1 cellular context compared by ENCODE assay signal in the genomic region with DNA sequence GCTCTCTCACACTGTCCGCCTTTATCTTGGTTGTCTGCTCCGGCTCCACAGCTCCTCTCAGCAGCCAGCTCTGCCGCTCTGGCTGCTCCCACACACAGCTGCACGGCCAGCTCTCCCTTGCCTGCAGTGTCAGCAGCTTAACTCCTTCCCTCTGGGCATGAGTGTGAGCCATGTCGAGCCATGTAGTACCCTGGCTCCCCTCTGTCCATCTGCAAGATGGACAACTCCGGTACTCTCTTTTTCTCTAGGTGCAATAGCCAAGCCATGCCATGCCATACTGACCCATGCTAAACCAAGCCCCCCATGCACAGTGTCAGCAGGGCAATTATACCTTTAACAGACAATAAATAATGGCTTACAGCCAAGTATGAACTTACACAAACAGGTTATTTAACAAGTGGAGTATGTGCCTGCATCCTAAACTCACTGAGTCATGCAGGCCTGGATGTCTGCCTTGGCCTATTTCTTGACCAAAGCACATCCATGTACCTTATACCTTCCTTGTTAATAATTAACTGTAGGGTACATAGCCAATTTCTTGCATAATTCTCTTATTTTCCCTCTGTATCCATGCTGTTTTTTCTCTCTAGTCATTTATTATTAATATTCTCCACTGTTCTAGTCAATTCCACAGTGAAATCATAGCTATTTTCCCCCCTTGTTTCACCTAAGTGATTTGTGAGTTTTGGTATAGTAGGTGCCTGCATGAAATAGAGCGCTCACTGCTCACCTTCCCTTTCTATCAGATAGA.
A peak's percentile ranks its signal among the peaks of the same experiment; 100 is the strongest.
TF ChIP-seq lines count a peak whose summit lies in the region.

No MANE protein-coding gene starts in this region.

TF ChIP-seq in HepG2, 621 proteins besides CTCF, POLR2A, EP300 and RAD21 (continued from another document and continues in another):
- TF ChIP-seq, protein P1, sequence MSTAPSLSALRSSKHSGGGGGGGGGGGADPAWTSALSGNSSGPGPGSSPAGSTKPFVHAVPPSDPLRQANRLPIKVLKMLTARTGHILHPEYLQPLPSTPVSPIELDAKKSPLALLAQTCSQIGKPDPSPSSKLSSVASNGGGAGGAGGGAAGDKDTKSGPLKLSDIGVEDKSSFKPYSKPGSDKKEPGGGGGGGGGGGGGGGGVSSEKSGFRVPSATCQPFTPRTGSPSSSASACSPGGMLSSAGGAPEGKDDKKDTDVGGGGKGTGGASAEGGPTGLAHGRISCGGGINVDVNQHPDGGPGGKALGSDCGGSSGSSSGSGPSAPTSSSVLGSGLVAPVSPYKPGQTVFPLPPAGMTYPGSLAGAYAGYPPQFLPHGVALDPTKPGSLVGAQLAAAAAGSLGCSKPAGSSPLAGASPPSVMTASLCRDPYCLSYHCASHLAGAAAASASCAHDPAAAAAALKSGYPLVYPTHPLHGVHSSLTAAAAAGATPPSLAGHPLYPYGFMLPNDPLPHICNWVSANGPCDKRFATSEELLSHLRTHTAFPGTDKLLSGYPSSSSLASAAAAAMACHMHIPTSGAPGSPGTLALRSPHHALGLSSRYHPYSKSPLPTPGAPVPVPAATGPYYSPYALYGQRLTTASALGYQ (CRISPR knock-in tag; IDR thresholded peaks at IDR 0.05): 0 out of 2 replicates have a peak, but pooled peaks have one; percentile 48
- TF ChIP-seq ZNF335 (CRISPR knock-in tag; IDR thresholded peaks at IDR 0.05): no peak
- TF ChIP-seq GZF1 (CRISPR knock-in tag; IDR thresholded peaks at IDR 0.05): no peak
- no peak for TF ChIP-seq ZNF256 (CRISPR knock-in tag; conservative IDR thresholded peaks at IDR 0.05)
- no peak for TF ChIP-seq ZNF549 (CRISPR knock-in tag; IDR thresholded peaks at IDR 0.05)
- TF ChIP-seq HOXA5 (CRISPR knock-in tag; IDR thresholded peaks at IDR 0.05): 0 out of 2 replicates have a peak, but pooled peaks have one; percentile 34
- TF ChIP-seq ZNF768 (CRISPR knock-in tag; IDR thresholded peaks at IDR 0.05): 0 out of 2 replicates have a peak, but pooled peaks have one; percentile 30
- TF ChIP-seq, protein P2, sequence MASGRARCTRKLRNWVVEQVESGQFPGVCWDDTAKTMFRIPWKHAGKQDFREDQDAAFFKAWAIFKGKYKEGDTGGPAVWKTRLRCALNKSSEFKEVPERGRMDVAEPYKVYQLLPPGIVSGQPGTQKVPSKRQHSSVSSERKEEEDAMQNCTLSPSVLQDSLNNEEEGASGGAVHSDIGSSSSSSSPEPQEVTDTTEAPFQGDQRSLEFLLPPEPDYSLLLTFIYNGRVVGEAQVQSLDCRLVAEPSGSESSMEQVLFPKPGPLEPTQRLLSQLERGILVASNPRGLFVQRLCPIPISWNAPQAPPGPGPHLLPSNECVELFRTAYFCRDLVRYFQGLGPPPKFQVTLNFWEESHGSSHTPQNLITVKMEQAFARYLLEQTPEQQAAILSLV (CRISPR knock-in tag; IDR thresholded peaks at IDR 0.05; ENCODE audit: borderline replicate concordance): no peak
- TF ChIP-seq ZNF260 (CRISPR knock-in tag; IDR thresholded peaks at IDR 0.05; ENCODE audit: borderline replicate concordance, low read depth): no peak
- TF ChIP-seq, protein P3, sequence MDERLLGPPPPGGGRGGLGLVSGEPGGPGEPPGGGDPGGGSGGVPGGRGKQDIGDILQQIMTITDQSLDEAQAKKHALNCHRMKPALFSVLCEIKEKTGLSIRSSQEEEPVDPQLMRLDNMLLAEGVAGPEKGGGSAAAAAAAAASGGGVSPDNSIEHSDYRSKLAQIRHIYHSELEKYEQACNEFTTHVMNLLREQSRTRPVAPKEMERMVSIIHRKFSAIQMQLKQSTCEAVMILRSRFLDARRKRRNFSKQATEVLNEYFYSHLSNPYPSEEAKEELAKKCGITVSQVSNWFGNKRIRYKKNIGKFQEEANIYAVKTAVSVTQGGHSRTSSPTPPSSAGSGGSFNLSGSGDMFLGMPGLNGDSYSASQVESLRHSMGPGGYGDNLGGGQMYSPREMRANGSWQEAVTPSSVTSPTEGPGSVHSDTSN (CRISPR knock-in tag; IDR thresholded peaks at IDR 0.05): no peak
- no peak for TF ChIP-seq ZBTB8A (CRISPR knock-in tag; IDR thresholded peaks at IDR 0.05; ENCODE audit: borderline replicate concordance, low read depth)
- TF ChIP-seq ZNF230 (CRISPR knock-in tag; IDR thresholded peaks at IDR 0.05): no peak
- TF ChIP-seq, protein P4, sequence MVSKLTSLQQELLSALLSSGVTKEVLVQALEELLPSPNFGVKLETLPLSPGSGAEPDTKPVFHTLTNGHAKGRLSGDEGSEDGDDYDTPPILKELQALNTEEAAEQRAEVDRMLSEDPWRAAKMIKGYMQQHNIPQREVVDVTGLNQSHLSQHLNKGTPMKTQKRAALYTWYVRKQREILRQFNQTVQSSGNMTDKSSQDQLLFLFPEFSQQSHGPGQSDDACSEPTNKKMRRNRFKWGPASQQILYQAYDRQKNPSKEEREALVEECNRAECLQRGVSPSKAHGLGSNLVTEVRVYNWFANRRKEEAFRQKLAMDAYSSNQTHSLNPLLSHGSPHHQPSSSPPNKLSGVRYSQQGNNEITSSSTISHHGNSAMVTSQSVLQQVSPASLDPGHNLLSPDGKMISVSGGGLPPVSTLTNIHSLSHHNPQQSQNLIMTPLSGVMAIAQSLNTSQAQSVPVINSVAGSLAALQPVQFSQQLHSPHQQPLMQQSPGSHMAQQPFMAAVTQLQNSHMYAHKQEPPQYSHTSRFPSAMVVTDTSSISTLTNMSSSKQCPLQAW (CRISPR knock-in tag; IDR thresholded peaks at IDR 0.05): peak; percentile 98
- TF ChIP-seq SOX6 (IDR thresholded peaks at IDR 0.05): no peak
- TF ChIP-seq SOX6 (CRISPR knock-in tag; IDR thresholded peaks at IDR 0.05): peak; percentile 90
- TF ChIP-seq MBD4 (IDR thresholded peaks at IDR 0.05; ENCODE audit: borderline replicate concordance, low read length): no peak
- TF ChIP-seq, protein P5, sequence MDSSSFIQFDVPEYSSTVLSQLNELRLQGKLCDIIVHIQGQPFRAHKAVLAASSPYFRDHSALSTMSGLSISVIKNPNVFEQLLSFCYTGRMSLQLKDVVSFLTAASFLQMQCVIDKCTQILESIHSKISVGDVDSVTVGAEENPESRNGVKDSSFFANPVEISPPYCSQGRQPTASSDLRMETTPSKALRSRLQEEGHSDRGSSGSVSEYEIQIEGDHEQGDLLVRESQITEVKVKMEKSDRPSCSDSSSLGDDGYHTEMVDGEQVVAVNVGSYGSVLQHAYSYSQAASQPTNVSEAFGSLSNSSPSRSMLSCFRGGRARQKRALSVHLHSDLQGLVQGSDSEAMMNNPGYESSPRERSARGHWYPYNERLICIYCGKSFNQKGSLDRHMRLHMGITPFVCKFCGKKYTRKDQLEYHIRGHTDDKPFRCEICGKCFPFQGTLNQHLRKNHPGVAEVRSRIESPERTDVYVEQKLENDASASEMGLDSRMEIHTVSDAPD (CRISPR knock-in tag; IDR thresholded peaks at IDR 0.05): no peak; the same call in 1 of the 2 replicates
- no peak for TF ChIP-seq U2AF1 (optimal IDR thresholded peaks at IDR 0.05; ENCODE audit: low read depth, low read length)
- TF ChIP-seq ZFP1 (CRISPR knock-in tag; IDR thresholded peaks at IDR 0.05): no peak
- TF ChIP-seq NR2F2 (IDR thresholded peaks at IDR 0.05; ENCODE audit: borderline replicate concordance, low read depth): no peak
- TF ChIP-seq BCL6 (CRISPR knock-in tag; IDR thresholded peaks at IDR 0.05): peak; percentile 76
- no peak for TF ChIP-seq CCDC6 (CRISPR knock-in tag; IDR thresholded peaks at IDR 0.05)
- TF ChIP-seq SATB2 (CRISPR knock-in tag; IDR thresholded peaks at IDR 0.05): no peak
- TF ChIP-seq, protein P6, sequence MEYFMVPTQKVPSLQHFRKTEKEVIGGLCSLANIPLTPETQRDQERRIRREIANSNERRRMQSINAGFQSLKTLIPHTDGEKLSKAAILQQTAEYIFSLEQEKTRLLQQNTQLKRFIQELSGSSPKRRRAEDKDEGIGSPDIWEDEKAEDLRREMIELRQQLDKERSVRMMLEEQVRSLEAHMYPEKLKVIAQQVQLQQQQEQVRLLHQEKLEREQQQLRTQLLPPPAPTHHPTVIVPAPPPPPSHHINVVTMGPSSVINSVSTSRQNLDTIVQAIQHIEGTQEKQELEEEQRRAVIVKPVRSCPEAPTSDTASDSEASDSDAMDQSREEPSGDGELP (IDR thresholded peaks at IDR 0.05; ENCODE audit: borderline replicate concordance, low read depth): no peak
- peak; percentile 77; the same call in 1 of the 2 replicates for TF ChIP-seq ZNF292 (CRISPR knock-in tag; IDR thresholded peaks at IDR 0.05; ENCODE audit: borderline replicate concordance, low read depth)
- TF ChIP-seq, protein P7, sequence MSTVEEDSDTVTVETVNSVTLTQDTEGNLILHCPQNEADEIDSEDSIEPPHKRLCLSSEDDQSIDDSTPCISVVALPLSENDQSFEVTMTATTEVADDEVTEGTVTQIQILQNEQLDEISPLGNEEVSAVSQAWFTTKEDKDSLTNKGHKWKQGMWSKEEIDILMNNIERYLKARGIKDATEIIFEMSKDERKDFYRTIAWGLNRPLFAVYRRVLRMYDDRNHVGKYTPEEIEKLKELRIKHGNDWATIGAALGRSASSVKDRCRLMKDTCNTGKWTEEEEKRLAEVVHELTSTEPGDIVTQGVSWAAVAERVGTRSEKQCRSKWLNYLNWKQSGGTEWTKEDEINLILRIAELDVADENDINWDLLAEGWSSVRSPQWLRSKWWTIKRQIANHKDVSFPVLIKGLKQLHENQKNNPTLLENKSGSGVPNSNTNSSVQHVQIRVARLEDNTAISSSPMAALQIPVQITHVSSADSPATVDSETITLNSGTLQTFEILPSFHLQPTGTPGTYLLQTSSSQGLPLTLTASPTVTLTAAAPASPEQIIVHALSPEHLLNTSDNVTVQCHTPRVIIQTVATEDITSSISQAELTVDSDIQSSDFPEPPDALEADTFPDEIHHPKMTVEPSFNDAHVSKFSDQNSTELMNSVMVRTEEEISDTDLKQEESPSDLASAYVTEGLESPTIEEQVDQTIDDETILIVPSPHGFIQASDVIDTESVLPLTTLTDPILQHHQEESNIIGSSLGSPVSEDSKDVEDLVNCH (CRISPR knock-in tag; IDR thresholded peaks at IDR 0.05): no peak
- TF ChIP-seq ZSCAN30 (CRISPR knock-in tag; IDR thresholded peaks at IDR 0.05): no peak
- TF ChIP-seq, protein P8, sequence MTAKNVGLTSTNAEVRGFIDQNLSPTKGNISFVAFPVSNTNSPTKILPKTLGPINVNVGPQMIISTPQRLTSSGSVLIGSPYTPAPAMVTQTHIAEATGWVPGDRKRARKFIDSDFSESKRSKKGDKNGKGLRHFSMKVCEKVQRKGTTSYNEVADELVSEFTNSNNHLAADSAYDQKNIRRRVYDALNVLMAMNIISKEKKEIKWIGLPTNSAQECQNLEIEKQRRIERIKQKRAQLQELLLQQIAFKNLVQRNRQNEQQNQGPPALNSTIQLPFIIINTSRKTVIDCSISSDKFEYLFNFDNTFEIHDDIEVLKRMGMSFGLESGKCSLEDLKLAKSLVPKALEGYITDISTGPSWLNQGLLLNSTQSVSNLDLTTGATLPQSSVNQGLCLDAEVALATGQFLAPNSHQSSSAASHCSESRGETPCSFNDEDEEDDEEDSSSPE (CRISPR knock-in tag; IDR thresholded peaks at IDR 0.05): no peak
- TF ChIP-seq, protein P9, sequence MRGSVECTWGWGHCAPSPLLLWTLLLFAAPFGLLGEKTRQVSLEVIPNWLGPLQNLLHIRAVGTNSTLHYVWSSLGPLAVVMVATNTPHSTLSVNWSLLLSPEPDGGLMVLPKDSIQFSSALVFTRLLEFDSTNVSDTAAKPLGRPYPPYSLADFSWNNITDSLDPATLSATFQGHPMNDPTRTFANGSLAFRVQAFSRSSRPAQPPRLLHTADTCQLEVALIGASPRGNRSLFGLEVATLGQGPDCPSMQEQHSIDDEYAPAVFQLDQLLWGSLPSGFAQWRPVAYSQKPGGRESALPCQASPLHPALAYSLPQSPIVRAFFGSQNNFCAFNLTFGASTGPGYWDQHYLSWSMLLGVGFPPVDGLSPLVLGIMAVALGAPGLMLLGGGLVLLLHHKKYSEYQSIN (CRISPR knock-in tag; IDR thresholded peaks at IDR 0.05; ENCODE audit: borderline replicate concordance): no peak
- TF ChIP-seq, protein P10, sequence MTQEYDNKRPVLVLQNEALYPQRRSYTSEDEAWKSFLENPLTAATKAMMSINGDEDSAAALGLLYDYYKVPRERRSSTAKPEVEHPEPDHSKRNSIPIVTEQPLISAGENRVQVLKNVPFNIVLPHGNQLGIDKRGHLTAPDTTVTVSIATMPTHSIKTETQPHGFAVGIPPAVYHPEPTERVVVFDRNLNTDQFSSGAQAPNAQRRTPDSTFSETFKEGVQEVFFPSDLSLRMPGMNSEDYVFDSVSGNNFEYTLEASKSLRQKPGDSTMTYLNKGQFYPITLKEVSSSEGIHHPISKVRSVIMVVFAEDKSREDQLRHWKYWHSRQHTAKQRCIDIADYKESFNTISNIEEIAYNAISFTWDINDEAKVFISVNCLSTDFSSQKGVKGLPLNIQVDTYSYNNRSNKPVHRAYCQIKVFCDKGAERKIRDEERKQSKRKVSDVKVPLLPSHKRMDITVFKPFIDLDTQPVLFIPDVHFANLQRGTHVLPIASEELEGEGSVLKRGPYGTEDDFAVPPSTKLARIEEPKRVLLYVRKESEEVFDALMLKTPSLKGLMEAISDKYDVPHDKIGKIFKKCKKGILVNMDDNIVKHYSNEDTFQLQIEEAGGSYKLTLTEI (CRISPR knock-in tag; conservative IDR thresholded peaks at IDR 0.05): no peak
- no peak for TF ChIP-seq HMG20B (CRISPR knock-in tag; conservative IDR thresholded peaks at IDR 0.05)
- TF ChIP-seq TBL1XR1 (IDR thresholded peaks at IDR 0.05; ENCODE audit: borderline replicate concordance, low read length, partially characterized antibody): no peak
- TF ChIP-seq DR1 (CRISPR knock-in tag; IDR thresholded peaks at IDR 0.05): no peak
- TF ChIP-seq SP2 (CRISPR knock-in tag; IDR thresholded peaks at IDR 0.05): no peak
- TF ChIP-seq, protein P11, sequence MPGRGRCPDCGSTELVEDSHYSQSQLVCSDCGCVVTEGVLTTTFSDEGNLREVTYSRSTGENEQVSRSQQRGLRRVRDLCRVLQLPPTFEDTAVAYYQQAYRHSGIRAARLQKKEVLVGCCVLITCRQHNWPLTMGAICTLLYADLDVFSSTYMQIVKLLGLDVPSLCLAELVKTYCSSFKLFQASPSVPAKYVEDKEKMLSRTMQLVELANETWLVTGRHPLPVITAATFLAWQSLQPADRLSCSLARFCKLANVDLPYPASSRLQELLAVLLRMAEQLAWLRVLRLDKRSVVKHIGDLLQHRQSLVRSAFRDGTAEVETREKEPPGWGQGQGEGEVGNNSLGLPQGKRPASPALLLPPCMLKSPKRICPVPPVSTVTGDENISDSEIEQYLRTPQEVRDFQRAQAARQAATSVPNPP (CRISPR knock-in tag; IDR thresholded peaks at IDR 0.05): no peak
- no peak for TF ChIP-seq SUZ12 (IDR thresholded peaks at IDR 0.05; ENCODE audit: low read depth, low read length)
- no peak for TF ChIP-seq ZNF235 (CRISPR knock-in tag; IDR thresholded peaks at IDR 0.05; ENCODE audit: borderline replicate concordance)
- TF ChIP-seq ELF1 (CRISPR knock-in tag; IDR thresholded peaks at IDR 0.05): no peak
- no peak for TF ChIP-seq ZNF253 (CRISPR knock-in tag; IDR thresholded peaks at IDR 0.05; ENCODE audit: borderline replicate concordance)
- TF ChIP-seq, protein P12, sequence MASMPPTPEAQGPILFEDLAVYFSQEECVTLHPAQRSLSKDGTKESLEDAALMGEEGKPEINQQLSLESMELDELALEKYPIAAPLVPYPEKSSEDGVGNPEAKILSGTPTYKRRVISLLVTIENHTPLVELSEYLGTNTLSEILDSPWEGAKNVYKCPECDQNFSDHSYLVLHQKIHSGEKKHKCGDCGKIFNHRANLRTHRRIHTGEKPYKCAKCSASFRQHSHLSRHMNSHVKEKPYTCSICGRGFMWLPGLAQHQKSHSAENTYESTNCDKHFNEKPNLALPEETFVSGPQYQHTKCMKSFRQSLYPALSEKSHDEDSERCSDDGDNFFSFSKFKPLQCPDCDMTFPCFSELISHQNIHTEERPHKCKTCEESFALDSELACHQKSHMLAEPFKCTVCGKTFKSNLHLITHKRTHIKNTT (CRISPR knock-in tag; IDR thresholded peaks at IDR 0.05): no peak
